Comparison of ENCODE assay signal across 9 cellular contexts in the genomic region with DNA sequence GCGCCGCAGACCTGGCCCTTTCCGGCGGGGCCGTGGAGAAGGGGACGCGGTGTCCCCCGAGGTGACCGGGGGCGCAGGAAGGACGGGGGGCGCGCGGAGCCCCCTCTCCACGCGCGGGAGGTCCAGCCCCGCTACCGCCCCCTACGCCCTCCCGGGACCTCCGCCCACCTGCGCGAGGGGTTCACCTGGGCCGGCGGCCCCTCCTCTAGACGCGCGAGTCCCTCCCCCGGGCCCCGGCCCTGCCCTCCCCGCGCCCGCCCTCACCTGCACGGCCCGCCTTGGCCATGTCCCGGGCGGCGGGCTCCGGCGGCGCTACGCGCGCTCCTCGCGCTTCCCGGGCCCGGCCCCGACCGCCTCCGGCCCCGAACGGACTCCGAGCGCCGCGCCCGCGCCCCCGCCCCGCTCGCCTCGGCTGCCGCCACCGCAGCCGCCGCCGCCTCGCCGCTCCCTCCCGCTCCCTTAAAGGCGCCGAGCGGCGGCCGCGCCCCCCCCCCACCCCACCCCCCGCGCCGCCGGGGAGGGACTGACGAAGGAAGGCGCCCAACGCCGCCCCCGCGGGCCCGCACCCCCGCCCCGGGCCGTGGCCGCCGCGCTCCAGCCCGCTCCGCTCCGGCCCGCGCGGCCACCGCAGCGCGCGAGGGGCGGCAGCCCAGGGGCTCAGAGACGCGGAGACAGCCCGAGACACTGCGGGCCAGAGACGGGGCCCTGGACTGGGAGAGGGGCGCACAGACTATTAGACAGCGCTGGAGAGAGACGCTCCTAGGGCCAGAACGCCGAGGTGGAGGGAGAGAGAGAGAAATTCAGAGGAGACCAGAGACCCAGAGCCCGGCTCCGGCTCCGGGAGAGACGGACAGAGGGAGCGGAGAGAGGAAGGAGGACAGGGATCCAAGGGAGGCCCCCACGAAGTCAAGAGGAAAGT. TPM values are rescaled to one million over a fixed set of nuclear protein-coding genes. Genes with fewer than 3 reads are reported as not detected.
DNase-seq lines count a peak whose midpoint lies in the region; ATAC-seq and FAIRE-seq lines count a peak whose summit lies in the region.
"Had no signal": no experiment of that assay in that cellular context is flagged by ENCODE, and none has a peak within 500 bp of the region (broad histone marks: within the 10 kb centered on the region; RNA-seq: fewer than 3 reads in every experiment).

Gene PITPNM3, minus strand, starts transcription at position 435 of the 919 bp plus-strand sequence. Its CDS starts 149 bp downstream, at position 286.

- 2 to 4% (median 3%) methylated on average over 22 to 122 of the region's 122 CpGs for WGBS in small intestine, 3 donors

- FAIRE-seq in small intestine (lab: Jason Lieb, UNC), result no peak
- FAIRE-seq: A204.1 had no signal

- no peak within 1 kb of the TSS for H3K27ac Mint-ChIP-seq in activated naive CD8-positive, alpha-beta T cell treated with anti-CD3 and anti-CD28 coated beads, Interleukin-2, amount 50 U/mL, for 24 hours

- H3K36me3 ChIP-seq in iPS-15b (ENCODE audit: control insufficient read depth, insufficient read depth, low read length) (no peaks in the 10 kb centered on the region), small intestine (ENCODE audit: control insufficient read depth in 2 of 2, insufficient read depth in 2 of 2, low read length in 2 of 2) (no peaks in the 10 kb centered on the region)

- H3K36me3 Mint-ChIP-seq in activated naive CD8-positive, alpha-beta T cell treated with anti-CD3 and anti-CD28 coated beads, Interleukin-2, amount 50 U/mL, for 24 hours (ENCODE audit: low read depth), result no peaks in the 10 kb centered on the region

- no peaks in the 10 kb centered on the region for H3K9me3 Mint-ChIP-seq in activated naive CD8-positive, alpha-beta T cell treated with anti-CD3 and anti-CD28 coated beads, Interleukin-2, amount 50 U/mL, for 24 hours

- H3K4me1 ChIP-seq in iPS-15b (ENCODE audit: control insufficient read depth, insufficient read depth, low read length) (peaks cover 5% of the 10 kb centered on the region), small intestine (ENCODE audit: control insufficient read depth in 2 of 2, insufficient read depth in 1 of 2, low read depth in 1 of 2, low read length in 1 of 2) (peaks cover 0 to 2% of the 10 kb centered on the region in 2 donors)

- peak within 1 kb of the TSS; percentile 37 for H3K9ac ChIP-seq in iPS-15b (ENCODE audit: low read depth, low read length)

- H3K27me3 ChIP-seq in iPS-15b (ENCODE audit: control insufficient read depth, insufficient read depth, low read length) (peaks cover 38% of the 10 kb centered on the region), small intestine (ENCODE audit: control insufficient read depth in 2 of 2, insufficient read depth in 2 of 2, low read length in 2 of 2) (peaks cover 0 to 10% of the 10 kb centered on the region in 2 donors)

- H3K4me3 Mint-ChIP-seq in activated naive CD8-positive, alpha-beta T cell treated with anti-CD3 and anti-CD28 coated beads, Interleukin-2, amount 50 U/mL, for 24 hours, result peak within 1 kb of the TSS; percentile 54

- peak; percentile 65 for DNase-seq in DMS53 (lab: John Stamatoyannopoulos, UW)
- no peak for DNase-seq in DMS53 treated with DMSO at 0.1 percent for 48 hours (lab: John Stamatoyannopoulos, UW; ENCODE audit: unreplicated experiment)
- no peak for DNase-seq in activated naive CD8-positive, alpha-beta T cell treated with anti-CD3 and anti-CD28 coated beads, Interleukin-2, amount 50 U/mL, for 24 hours
- DNase-seq in small intestine, result peak; percentile 16
- DNase-seq in activated CD8-positive, alpha-beta memory T cell treated with anti-CD3 and anti-CD28 coated beads for 24 hours, result no peak
- DNase-seq in SHP77 (lab: John Stamatoyannopoulos, UW), result no peak

- H3K4me1 Mint-ChIP-seq in activated naive CD8-positive, alpha-beta T cell treated with anti-CD3 and anti-CD28 coated beads, Interleukin-2, amount 50 U/mL, for 24 hours, result peaks cover 9% of the 10 kb centered on the region

- H3K4me3 ChIP-seq in iPS-15b (ENCODE audit: low read depth, low read length) (peak within 1 kb of the TSS; percentile 58), small intestine (ENCODE audit: low read depth in 1 of 2, low read length in 2 of 2) (peak within 1 kb of the TSS; percentile 33 to 51)

- no peak for ATAC-seq in activated naive CD8-positive, alpha-beta T cell treated with anti-CD3 and anti-CD28 coated beads, Interleukin-2, amount 50 U/mL, for 24 hours
- ATAC-seq in GM21526 (IDR thresholded peaks at IDR 0.05; ENCODE audit: low FRiP score, unreplicated experiment), result no peak

- peaks cover 48% of the 10 kb centered on the region for H3K27me3 Mint-ChIP-seq in activated naive CD8-positive, alpha-beta T cell treated with anti-CD3 and anti-CD28 coated beads, Interleukin-2, amount 50 U/mL, for 24 hours

- H3K9me3 ChIP-seq in iPS-15b (ENCODE audit: control insufficient read depth, insufficient read depth, low read length), result no peaks in the 10 kb centered on the region
- no peaks in the 10 kb centered on the region for H3K9me3 ChIP-seq in small intestine (ENCODE audit: control insufficient read depth, low read depth)

- no peak within 1 kb of the TSS for H3K27ac ChIP-seq in small intestine (ENCODE audit: low read depth in 1 of 2, low read length in 1 of 2)

RNA-seq across cellular contexts. Expression of gene PITPNM3, which starts in this region (rescaled TPM):
- 1 to 10 TPM in 1 of 3 donors, under 1 TPM in 2; 0.22 to 1.7 (median 0.27) TPM for polyA plus RNA-seq in small intestine

Comparison
In these comparisons a context has a peak if more than half of its experiments do, and no peak if none do; other contexts are left out.
1. DNase-seq: peak in DMS53 (single experiment) and small intestine (single experiment); none in DMS53 treated with DMSO at 0.1 percent for 48 hours (single experiment), activated naive CD8-positive, alpha-beta T cell treated with anti-CD3 and anti-CD28 coated beads, Interleukin-2, amount 50 U/mL, for 24 hours (single experiment), activated CD8-positive, alpha-beta memory T cell treated with anti-CD3 and anti-CD28 coated beads for 24 hours (single experiment) and SHP77 (0 of 2).